Comparison of ENCODE assay signal across 9 cellular contexts in genomic region chr15:50315814-50316630, GRCh38. TPM values are rescaled to one million over a fixed set of nuclear protein-coding genes. Genes with fewer than 3 reads are reported as not detected.
DNase-seq lines count a peak whose midpoint lies in the region; TF ChIP-seq lines count a peak whose summit lies in the region.
"Had no signal": no experiment of that assay in that cellular context is flagged by ENCODE, and none has a peak within 500 bp of the region (broad histone marks: within the 10 kb centered on the region; RNA-seq: fewer than 3 reads in every experiment).

No MANE protein-coding gene starts in this region.

- intact Hi-C loops in cardiac septum (cut with DNase I): no loop called here
- intact Hi-C loops in testis (cut with DNase I; ENCODE audit: low total_unique reads): no loop called here

- no peak for DNase-seq in right atrium auricular region (ENCODE audit: low spot score)
- DNase-seq in cardiac septum (ENCODE audit: low spot score): no peak
- DNase-seq in NCI-H1048 (lab: John Stamatoyannopoulos, UW): peak; percentile 57
- peak; percentile 16 for DNase-seq in hepatic stellate cell (ENCODE audit: low spot score)
- no peak for DNase-seq in testis
- DNase-seq in activated naive CD4-positive, alpha-beta T cell treated with Interleukin-2 at 50 U/mL for 16 hours: no peak
- no peak for DNase-seq in activated effector memory CD4-positive, alpha-beta T cell treated with Interleukin-2 at 50 U/mL for 16 hours

- H3K4me1 ChIP-seq in right atrium auricular region: no peaks in the 10 kb centered on the region
- H3K4me1 ChIP-seq in testis: peaks cover 6% of the 10 kb centered on the region

- H3K9me3 ChIP-seq in right atrium auricular region: no peaks in the 10 kb centered on the region
- H3K9me3 ChIP-seq in testis: no peaks in the 10 kb centered on the region

- WGBS in testis, 2 donors: 63 to 65% methylated on average over 4 of the region's 4 CpGs

- H3K4me3 ChIP-seq in right atrium auricular region (no peak overlapping the region), WI38 (ENCODE audit: low read depth, low read length) (no peak overlapping the region), testis (no peak overlapping the region)

- TF ChIP-seq POLR2A in testis (IDR thresholded peaks at IDR 0.05): no peak

- peak; percentile 58 to 63 for TF ChIP-seq CTCF in right atrium auricular region (IDR thresholded peaks at IDR 0.05)
- TF ChIP-seq CTCF in WI38 (IDR thresholded peaks at IDR 0.05; ENCODE audit: low read depth, low read length): peak; percentile 13; the same call in 1 of the 2 replicates
- peak; percentile 41 to 78 (median 48) for TF ChIP-seq CTCF in testis (IDR thresholded peaks at IDR 0.05)

- no peaks in the 10 kb centered on the region for H3K36me3 ChIP-seq in right atrium auricular region
- no peaks in the 10 kb centered on the region for H3K36me3 ChIP-seq in testis (ENCODE audit: low read depth, missing control alignments)

- H3K27ac ChIP-seq in right atrium auricular region (no peak overlapping the region), testis (no peak overlapping the region)

- no peaks in the 10 kb centered on the region for H3K27me3 ChIP-seq in right atrium auricular region
- no peaks in the 10 kb centered on the region for H3K27me3 ChIP-seq in testis

RNA-seq across cellular contexts. Expression of gene GABPB1, which starts 39.0 kb away (rescaled TPM):
- total RNA-seq in right atrium auricular region: 10 to 100 TPM; 11.5 to 13.9 TPM
- total RNA-seq in cardiac septum: 12.0 TPM
- 10 to 100 TPM; 35.4 to 45.9 TPM for total RNA-seq in testis
- polyA plus RNA-seq in testis (ENCODE audit: insufficient read depth, low read depth, low replicate concordance): 21.5 TPM

RNA-seq across cellular contexts. Expression of gene HDC, which starts 50.5 kb away (rescaled TPM):
- total RNA-seq in right atrium auricular region: not detected
- total RNA-seq in cardiac septum: 1.00 TPM
- total RNA-seq in testis: 1 to 10 TPM; 1.6 to 5.8 TPM
- polyA plus RNA-seq in testis (ENCODE audit: insufficient read depth, low read depth, low replicate concordance): 11.9 TPM
- total RNA-seq: temporal lobe had no signal

Comparison
In these comparisons a context has a peak if more than half of its experiments do, and no peak if none do; other contexts are left out.
1. DNase-seq: peak in NCI-H1048 (single experiment) and hepatic stellate cell (single experiment); none in right atrium auricular region (single experiment), cardiac septum (single experiment), testis (single experiment), activated naive CD4-positive, alpha-beta T cell treated with Interleukin-2 at 50 U/mL for 16 hours (single experiment) and activated effector memory CD4-positive, alpha-beta T cell treated with Interleukin-2 at 50 U/mL for 16 hours (single experiment).
2. Peak in every context shown above with its lines, with median percentiles within 50 percentile points of each other: CTCF ChIP-seq.